ENCODE assay signal across 8 cellular contexts in genomic region chr5:176533894-176534611, GRCh38. TPM values are rescaled to one million over a fixed set of nuclear protein-coding genes. Genes with fewer than 3 reads are reported as not detected.
DNase-seq lines count a peak whose midpoint lies in the region; ATAC-seq and TF ChIP-seq lines count a peak whose summit lies in the region.

No MANE protein-coding gene starts in this region.

- H3K9me3 Mint-ChIP-seq in activated T-cell treated with anti-CD3 and anti-CD28 coated beads, Interleukin-2, amount 50 U/mL, for 4 hours, result no peaks in the 10 kb centered on the region

- H3K4me3 ChIP-seq in BLaER1 (peak overlapping the region; percentile 88), cardiac muscle cell (no peak overlapping the region), skin epidermis (peak overlapping the region in 4 of 7 experiments; percentile 1 to 95 (median 48))
- H3K4me3 ChIP-seq in Jurkat, Clone E6-1 (ENCODE audit: low read length), result peak overlapping the region; percentile 99

- DNase-seq in Jurkat, Clone E6-1 (ENCODE audit: low read depth, low spot score), result peak; percentile 81
- peak; percentile 31 for DNase-seq in activated T-cell treated with anti-CD3 and anti-CD28 coated beads, Interleukin-2, amount 50 U/mL, for 4 hours
- peak in 1 of 2 donors; percentile 31 for DNase-seq in cardiac muscle cell (ENCODE audit: low read depth in 1 of 2, low spot score in 1 of 2)
- DNase-seq in NCI-H345 (lab: John Stamatoyannopoulos, UW), result no peak
- no peak for DNase-seq in DMS114 treated with DMSO at 0.1 percent for 48 hours (lab: John Stamatoyannopoulos, UW; ENCODE audit: unreplicated experiment)
- no peak for DNase-seq in HK-2 (ENCODE audit: unreplicated experiment)

- H3K36me3 ChIP-seq in BLaER1, result peaks cover 21% of the 10 kb centered on the region
- H3K36me3 ChIP-seq in cardiac muscle cell, result peaks cover 24% of the 10 kb centered on the region

- H3K9me3 ChIP-seq in BLaER1 (no peaks in the 10 kb centered on the region), cardiac muscle cell (ENCODE audit: low read depth) (no peaks in the 10 kb centered on the region)

- peaks cover 56% of the 10 kb centered on the region for H4K20me1 ChIP-seq in BLaER1

- H3K27me3 ChIP-seq in BLaER1 (no peaks in the 10 kb centered on the region), cardiac muscle cell (no peaks in the 10 kb centered on the region)

- peak overlapping the region; percentile 99 for H3K4me2 ChIP-seq in BLaER1

- H3K36me3 Mint-ChIP-seq in activated T-cell treated with anti-CD3 and anti-CD28 coated beads, Interleukin-2, amount 50 U/mL, for 4 hours (ENCODE audit: insufficient read depth), result peaks cover 7% of the 10 kb centered on the region

- H3K9ac ChIP-seq in BLaER1, result peak overlapping the region; percentile 100

- H3K4me1 ChIP-seq in BLaER1 (peaks cover 76% of the 10 kb centered on the region), cardiac muscle cell (ENCODE audit: low read depth) (peaks cover 28% of the 10 kb centered on the region)

- no peaks in the 10 kb centered on the region for H3K27me3 Mint-ChIP-seq in activated T-cell treated with anti-CD3 and anti-CD28 coated beads, Interleukin-2, amount 50 U/mL, for 4 hours (ENCODE audit: low read depth)

- peak overlapping the region; percentile 97 for H3K4me3 Mint-ChIP-seq in activated T-cell treated with anti-CD3 and anti-CD28 coated beads, Interleukin-2, amount 50 U/mL, for 4 hours

- TF ChIP-seq CTCF in cardiac muscle cell (IDR thresholded peaks at IDR 0.05; ENCODE audit: low read depth, low read length), result no peak

- peaks cover 55% of the 10 kb centered on the region for H3K4me1 Mint-ChIP-seq in activated T-cell treated with anti-CD3 and anti-CD28 coated beads, Interleukin-2, amount 50 U/mL, for 4 hours (ENCODE audit: low read depth)

- ATAC-seq in activated T-cell treated with anti-CD3 and anti-CD28 coated beads, Interleukin-2, amount 50 U/mL, for 4 hours, result no peak

- H3K27ac ChIP-seq in BLaER1 (peak overlapping the region; percentile 100), cardiac muscle cell (peak overlapping the region; percentile 98), skin epidermis (peak overlapping the region in 20 of 21 experiments; percentile 47 to 100 (median 97))

RNA-seq across cellular contexts. Expression of gene RNF44, which starts 3.1 kb away (rescaled TPM):
- 92.7 TPM for polyA plus RNA-seq in Jurkat, Clone E6-1 (2012; ENCODE audit: insufficient read depth, insufficient read length)
- 10 to 100 TPM; 55.0 to 58.5 (median 58.4) TPM for total RNA-seq in activated T-cell treated with anti-CD3 and anti-CD28 coated beads, Interleukin-2, amount 50 U/mL, for 4 hours
- 45.5 and 77.6 TPM in 2 replicates for total RNA-seq in cardiac muscle cell
- polyA plus RNA-seq in cardiac muscle cell, result 16.1 and 29.1 TPM in 2 replicates

RNA-seq across cellular contexts. Expression of gene CDHR2, which starts 15.1 kb away (rescaled TPM):
- polyA plus RNA-seq in Jurkat, Clone E6-1 (2012; ENCODE audit: insufficient read depth, insufficient read length), result 0.20 TPM
- total RNA-seq in activated T-cell treated with anti-CD3 and anti-CD28 coated beads, Interleukin-2, amount 50 U/mL, for 4 hours, result under 1 TPM; 0.29 to 0.43 (median 0.33) TPM
- total RNA-seq in cardiac muscle cell, result 0.07 and 0.60 TPM in 2 replicates
- 0.59 and 1.4 TPM in 2 replicates for polyA plus RNA-seq in cardiac muscle cell

Comparison
In these comparisons a context has a peak if more than half of its experiments do, and no peak if none do; other contexts are left out.
1. DNase-seq: peak in Jurkat, Clone E6-1 (single experiment) and activated T-cell treated with anti-CD3 and anti-CD28 coated beads, Interleukin-2, amount 50 U/mL, for 4 hours (single experiment); none in NCI-H345 (single experiment), DMS114 treated with DMSO at 0.1 percent for 48 hours (single experiment) and HK-2 (single experiment).
2. Peak in every context shown above with its lines, with median percentiles within 50 percentile points of each other: H3K27ac ChIP-seq.